ENCODE assay signal across 25 cellular contexts in the genomic region with DNA sequence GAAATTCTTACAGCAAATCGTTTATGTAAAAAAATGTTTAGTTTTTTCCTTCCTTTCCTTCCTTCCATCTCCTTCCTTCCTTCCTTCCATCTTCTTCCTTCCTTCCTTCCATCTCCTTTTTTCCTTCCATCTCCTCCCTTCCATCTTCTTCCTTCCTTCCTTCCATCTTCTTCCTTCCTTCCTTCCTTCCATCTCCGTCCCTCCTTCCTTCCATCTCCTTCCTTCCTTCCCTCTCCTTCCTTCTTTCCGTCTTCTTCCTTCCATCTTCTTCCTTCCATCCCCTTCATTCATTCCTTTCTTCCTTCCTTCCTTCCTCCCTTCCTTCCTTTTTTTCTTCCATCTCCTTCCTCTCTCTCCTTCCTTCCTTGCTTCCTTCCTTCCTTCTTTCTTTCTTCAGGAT. TPM values are rescaled to one million over a fixed set of nuclear protein-coding genes. Genes with fewer than 3 reads are reported as not detected.
DNase-seq lines count a peak whose midpoint lies in the region; ATAC-seq, FAIRE-seq and TF ChIP-seq lines count a peak whose summit lies in the region.
"Had no signal": no experiment of that assay in that cellular context is flagged by ENCODE, and none has a peak within 500 bp of the region (broad histone marks: within the 10 kb centered on the region; RNA-seq: fewer than 3 reads in every experiment).

No MANE protein-coding gene starts in this region.

- BruUV-seq in HepG2 (replicated peaks; lab: Mats Ljungman, UMichigan) = no TSS peak

- H3K9me3 ChIP-seq in HepG2 (ENCODE audit: low read length) (no peaks in the 10 kb centered on the region), right lobe of liver (no peaks in the 10 kb centered on the region), aorta (ENCODE audit: control insufficient read depth, low read length) (no peaks in the 10 kb centered on the region)
- H3K9me3 ChIP-seq: A549; BE2C; BLaER1 treated with 17β-estradiol and CSF1 and Interleukin-3, amounts not matched to agents 10 nM and 100 nM; HAP-1 had no signal

- H3K4me3 ChIP-seq in HepG2 (replicated peaks in 1 of 3; ENCODE audit: insufficient read depth in 1 of 3, low read depth in 2 of 3, low read length in 3 of 3) (no peak overlapping the region), right lobe of liver (no peak overlapping the region), coronary artery (no peak overlapping the region), aorta (ENCODE audit: low read length in 2 of 2) (no peak overlapping the region)
- H3K4me3 ChIP-seq: A549; BLaER1 treated with 17β-estradiol and CSF1 and Interleukin-3, amounts not matched to agents 10 nM and 100 nM; HAP-1 had no signal

- H3K27ac ChIP-seq in HepG2 (ENCODE audit: extremely low read length, insufficient read depth, low read length) (no peak overlapping the region), right lobe of liver (no peak overlapping the region), coronary artery (peak overlapping the region; percentile 88 to 94), aorta (ENCODE audit: low read depth in 1 of 2, low read length in 2 of 2) (peak overlapping the region; percentile 37 to 67)
- H3K27ac ChIP-seq: A549; BLaER1 treated with 17β-estradiol and CSF1 and Interleukin-3, amounts not matched to agents 10 nM and 100 nM had no signal

- CTCF ChIA-PET in HepG2 (lab: Yijun Ruan, JAX; ENCODE audit: low intra/inter-chr PET ratio, low total read pairs) = no interaction called here

- no peak overlapping the region for H3K9ac ChIP-seq in HepG2 (ENCODE audit: insufficient read depth, low read depth, low read length)
- H3K9ac ChIP-seq: BLaER1 treated with 17β-estradiol and CSF1 and Interleukin-3, amounts not matched to agents 10 nM and 100 nM had no signal

- no peaks in the 10 kb centered on the region for H3K79me2 ChIP-seq in HepG2 (ENCODE audit: insufficient read depth, low read length)

- TF ChIP-seq EP300 in HepG2 (IDR thresholded peaks at IDR 0.05; ENCODE audit: low read depth in 2 of 2, low read length in 2 of 2) = no peak
- no peak for TF ChIP-seq EP300 in HepG2 (CRISPR knock-in tag; IDR thresholded peaks at IDR 0.05; ENCODE audit: borderline replicate concordance)

- FAIRE-seq in HepG2 (lab: Jason Lieb, UNC) = no peak
- FAIRE-seq: A549, D721Med, G401.6, GM19239, H54 had no signal

- intact Hi-C loops in HepG2 (cut with micrococcal nuclease; ENCODE audit: unreplicated experiment) = no loop called here
- intact Hi-C loops in right lobe of liver (cut with DNase I) = no loop called here
- intact Hi-C loops in aorta (cut with DNase I) = no loop called here

- H3K27ac Mint-ChIP-seq in nephron progenitor cell = peak overlapping the region; percentile 40
- H3K27ac Mint-ChIP-seq: CD14-positive monocyte; CD4-positive, alpha-beta T cell; CD8-positive, alpha-beta memory T cell had no signal

- POLR2A ChIA-PET in HepG2 (lab: Yijun Ruan, JAX) = no interaction called here

- H2AFZ ChIP-seq in HepG2 (ENCODE audit: low read length) = no peak overlapping the region

- no peaks in the 10 kb centered on the region for H4K20me1 ChIP-seq in HepG2 (ENCODE audit: insufficient read depth, low read length)
- H4K20me1 ChIP-seq: BLaER1 treated with 17β-estradiol and CSF1 and Interleukin-3, amounts not matched to agents 10 nM and 100 nM had no signal

- H3K4me3 Mint-ChIP-seq in nephron progenitor cell = no peak overlapping the region
- H3K4me3 Mint-ChIP-seq: CD14-positive monocyte; CD4-positive, alpha-beta T cell; CD8-positive, alpha-beta memory T cell had no signal

- H3K4me1 Mint-ChIP-seq in nephron progenitor cell = peaks cover 9% of the 10 kb centered on the region
- H3K4me1 Mint-ChIP-seq: CD14-positive monocyte; CD8-positive, alpha-beta memory T cell had no signal

- H3K36me3 Mint-ChIP-seq in nephron progenitor cell (ENCODE audit: low read depth) = no peaks in the 10 kb centered on the region
- H3K36me3 Mint-ChIP-seq: CD14-positive monocyte; CD8-positive, alpha-beta memory T cell had no signal

- H3K4me2 ChIP-seq in HepG2 (ENCODE audit: low read depth, low read length) = no peak overlapping the region
- H3K4me2 ChIP-seq: A549; BLaER1 treated with 17β-estradiol and CSF1 and Interleukin-3, amounts not matched to agents 10 nM and 100 nM had no signal

- H3K9me3 Mint-ChIP-seq in nephron progenitor cell = no peaks in the 10 kb centered on the region

- TF ChIP-seq POLR2A in HepG2 (IDR thresholded peaks at IDR 0.05; ENCODE audit: insufficient read depth in 1 of 2, low read depth in 2 of 2, low read length in 2 of 2) = no peak
- TF ChIP-seq POLR2A in right lobe of liver (IDR thresholded peaks at IDR 0.05) = no peak

- H3K4me1 ChIP-seq in HepG2 (ENCODE audit: insufficient read depth, low read length) (no peaks in the 10 kb centered on the region), right lobe of liver (no peaks in the 10 kb centered on the region), aorta (ENCODE audit: control insufficient read depth in 1 of 2, insufficient read depth in 2 of 2, low read length in 2 of 2) (peaks cover 0 to 4% of the 10 kb centered on the region in 2 donors)
- H3K4me1 ChIP-seq: BE2C; BLaER1 treated with 17β-estradiol and CSF1 and Interleukin-3, amounts not matched to agents 10 nM and 100 nM; HAP-1 had no signal

- peaks cover 0 to under 1% of the 10 kb centered on the region in 2 experiments; a peak in 2 of 5 replicates for H3K27me3 ChIP-seq in HepG2 (ENCODE audit: control insufficient read depth in 1 of 2, insufficient read depth in 2 of 2, low read length in 2 of 2)
- no peaks in the 10 kb centered on the region for H3K27me3 ChIP-seq in right lobe of liver
- no peaks in the 10 kb centered on the region for H3K27me3 ChIP-seq in aorta (ENCODE audit: control insufficient read depth in 1 of 2, insufficient read depth in 2 of 2, low read length in 1 of 2)
- H3K27me3 ChIP-seq: BE2C; BLaER1 treated with 17β-estradiol and CSF1 and Interleukin-3, amounts not matched to agents 10 nM and 100 nM had no signal

- ATAC-seq in HepG2 = no peak
- no peak for ATAC-seq in right lobe of liver
- ATAC-seq in aorta (ENCODE audit: low FRiP score) = no peak
- ATAC-seq in GM19463 (IDR thresholded peaks at IDR 0.05; ENCODE audit: unreplicated experiment) = no peak
- no peak for ATAC-seq in GM21529 (IDR thresholded peaks at IDR 0.05; ENCODE audit: unreplicated experiment)
- ATAC-seq: A549 had no signal

- in situ Hi-C loops in HepG2 (cut with HindIII; ENCODE audit: extremely low pct_ligation_motif_present, low pct_unique_long_range_greater_than_20kb) = no loop called here

- H3K36me3 ChIP-seq in HepG2 (replicated peaks in 1 of 2; ENCODE audit: control insufficient read depth in 1 of 2, insufficient read depth in 2 of 2, low read length in 2 of 2) (no peaks in the 10 kb centered on the region), right lobe of liver (no peaks in the 10 kb centered on the region), aorta (ENCODE audit: control insufficient read depth in 1 of 2, insufficient read depth in 2 of 2, low read length in 1 of 2) (no peaks in the 10 kb centered on the region)
- H3K36me3 ChIP-seq: BE2C; BLaER1 treated with 17β-estradiol and CSF1 and Interleukin-3, amounts not matched to agents 10 nM and 100 nM; HAP-1 had no signal

- no peak for DNase-seq in HepG2 (ENCODE audit: low spot score)
- no peak for DNase-seq in right lobe of liver
- DNase-seq in coronary artery (ENCODE audit: low spot score) = no peak
- no peak for DNase-seq in nephron progenitor cell
- no peak for DNase-seq in aorta
- no peak for DNase-seq in DMS53 (lab: John Stamatoyannopoulos, UW)
- DNase-seq: 8988T; ACHN; AML-193; BE2C; CD4-positive, alpha-beta T cell; CD8-positive, alpha-beta memory T cell; DMS 273 treated with DMSO at 0.1 percent for 48 hours; DND-41; GOT3 had no signal

- WGBS in HepG2 (ENCODE audit: low lambda C conversion rate) = under 1% methylated on average over 3 of the region's 3 CpGs
- WGBS in right lobe of liver (ENCODE audit: insufficient coverage, low coverage, low lambda C conversion rate, missing lambda C conversion rate) = 41% methylated on average over 3 of the region's 3 CpGs
- WGBS in aorta, 2 donors = 89 to 97% methylated on average over 3 of the region's 3 CpGs

- no peak for TF ChIP-seq CTCF in HepG2 (CRISPR knock-in tag; IDR thresholded peaks at IDR 0.05)
- TF ChIP-seq CTCF in right lobe of liver (IDR thresholded peaks at IDR 0.05) = no peak
- no peak for TF ChIP-seq CTCF in coronary artery (IDR thresholded peaks at IDR 0.05)
- TF ChIP-seq CTCF in nephron progenitor cell (IDR thresholded peaks at IDR 0.05) = no peak

- peaks cover 2% of the 10 kb centered on the region for H3K27me3 Mint-ChIP-seq in nephron progenitor cell (ENCODE audit: low read depth, poor library complexity)
- H3K27me3 Mint-ChIP-seq: CD4-positive, alpha-beta T cell had no signal

- TF ChIP-seq RAD21 in HepG2 (CRISPR knock-in tag; IDR thresholded peaks at IDR 0.05) = no peak

TF ChIP-seq in HepG2, 621 proteins besides CTCF, POLR2A, EP300 and RAD21:
- TF ChIP-seq PRPF4 (IDR thresholded peaks at IDR 0.05; ENCODE audit: low read depth, low read length, poor library complexity, severe bottlenecking) = no peak
- 0 out of 2 replicates have a peak, but pooled peaks have one; percentile 22 for TF ChIP-seq ATM (IDR thresholded peaks at IDR 0.05; ENCODE audit: borderline replicate concordance)

RNA-seq across cellular contexts. Expression of a gene that starts 22.7 kb away (rescaled TPM):
- total RNA-seq in HepG2 (2016; rRNA removed; fragmentation: Illumina TruSeq; extraction: Trizol) = not detected in 2 replicates
- total RNA-seq in HepG2 (2016; cell fraction: cytosol; rRNA removed; fragmentation: Illumina TruSeq; extraction: Trizol; ENCODE audit: low read depth) = not detected in 2 replicates
- total RNA-seq in HepG2 (2016; cell fraction: insoluble cytoplasmic fraction; rRNA removed; fragmentation: Illumina TruSeq; extraction: Trizol) = not detected in 2 replicates
- total RNA-seq in HepG2 (2016; cell fraction: membrane; rRNA removed; fragmentation: Illumina TruSeq; extraction: Trizol) = not detected in 2 replicates
- total RNA-seq in HepG2 (2016; cell fraction: nucleus; rRNA removed; fragmentation: Illumina TruSeq; extraction: Trizol) = not detected in 2 replicates
- polyA plus RNA-seq in HepG2 (2011; rRNA removed) = not detected in 2 replicates
- not detected in 2 replicates for polyA plus RNA-seq in HepG2 (2011; cell fraction: cytosol; rRNA removed)
- polyA plus RNA-seq in HepG2 (2011; cell fraction: nucleus; rRNA removed) = not detected in 2 replicates
- polyA plus RNA-seq in HepG2 (2012) = not detected in 2 replicates
- polyA plus RNA-seq in HepG2 (2016; cell fraction: cytosol; fragmentation: Illumina TruSeq; extraction: Trizol; ENCODE audit: low read depth) = not detected in 2 replicates
- not detected in 2 replicates for polyA plus RNA-seq in HepG2 (2016; cell fraction: insoluble cytoplasmic fraction; fragmentation: Illumina TruSeq; extraction: Trizol; ENCODE audit: low read depth)
- polyA plus RNA-seq in HepG2 (2016; cell fraction: membrane; fragmentation: Illumina TruSeq; extraction: Trizol; ENCODE audit: low read depth) = not detected in 2 replicates
- not detected in 2 replicates for polyA plus RNA-seq in HepG2 (2016; cell fraction: nucleus; fragmentation: Illumina TruSeq; extraction: Trizol; ENCODE audit: insufficient read depth, low read depth)
- not detected in 2 replicates for polyA minus RNA-seq in HepG2 (2011; rRNA and poly(A)+ RNA removed; ENCODE audit: low replicate concordance)
- not detected in 2 replicates for polyA minus RNA-seq in HepG2 (2011; cell fraction: cytosol; rRNA and poly(A)+ RNA removed)
- not detected in 2 replicates for polyA minus RNA-seq in HepG2 (2011; cell fraction: nucleus; rRNA and poly(A)+ RNA removed)
- total RNA-seq in right lobe of liver = 1 to 10 TPM in 1 of 6 experiments, under 1 TPM in 5; 0.07 to 2.4 (median 0.11) TPM
- 100 to 1,000 TPM in 1 of 2 donors, 10 to 100 TPM in 1; 91.6 to 251 TPM for total RNA-seq in aorta
- polyA plus RNA-seq in aorta = 10 to 100 TPM; 24.8 to 31.2 TPM
- total RNA-seq: CD4-positive, alpha-beta T cell; CD8-positive, alpha-beta memory T cell had no signal
- polyA plus RNA-seq: CD14-positive monocyte; CD8-positive, alpha-beta memory T cell had no signal

Comparison
In these comparisons a context has a peak if more than half of its experiments do, and no peak if none do; other contexts are left out.
1. H3K27ac ChIP-seq: peak in coronary artery (2 of 2) and aorta (2 of 2); none in HepG2 (single experiment) and right lobe of liver (0 of 3).
2. RNA of a gene that starts 22.7 kb away (total RNA-seq): 91.6 to 251 TPM in aorta; 0.07 to 2.4 TPM in right lobe of liver and not detected in HepG2; every median in the first group is over 10 times any median in the second.